Comparison of ENCODE assay signal across 27 cellular contexts in genomic region chr4:10281996-10282395, GRCh38.
DNase-seq lines count a peak whose midpoint lies in the region; ATAC-seq and TF ChIP-seq lines count a peak whose summit lies in the region.
"Had no signal": no experiment of that assay in that cellular context is flagged by ENCODE, and none has a peak within 500 bp of the region (broad histone marks: within the 10 kb centered on the region; RNA-seq: fewer than 3 reads in every experiment).

No MANE protein-coding gene starts in this region.

- intact Hi-C loops in mucosa of descending colon (cut with DNase I, micrococcal nuclease): no loop called here

- H3K9me3 ChIP-seq in mucosa of descending colon: no peaks in the 10 kb centered on the region
- H3K9me3 ChIP-seq: BE2C, stomach, tibial nerve had no signal

- no peak overlapping the region for H3K4me3 ChIP-seq in mucosa of descending colon
- H3K4me3 ChIP-seq: SJCRH30, skin epidermis, stomach, tibial nerve had no signal

- TF ChIP-seq CTCF in mucosa of descending colon (IDR thresholded peaks at IDR 0.05): no peak

- no peaks in the 10 kb centered on the region for H3K4me1 ChIP-seq in mucosa of descending colon (ENCODE audit: low read depth)
- H3K4me1 ChIP-seq: BE2C, SJCRH30, stomach, tibial nerve had no signal

- ATAC-seq in mucosa of descending colon: no peak
- ATAC-seq in HG03039 (IDR thresholded peaks at IDR 0.05; ENCODE audit: unreplicated experiment): no peak
- ATAC-seq: effector memory CD8-positive, alpha-beta T cell; left ventricle myocardium superior; natural killer cell; Panc1 had no signal

- peak; percentile 12 for DNase-seq in AG08395 (ENCODE audit: low spot score)
- DNase-seq in HPDE6-E6E7 (ENCODE audit: extremely low spot score): peak; percentile 4
- peak; percentile 1 for DNase-seq in astrocyte of the hippocampus (ENCODE audit: low read depth, low spot score)
- peak; percentile 16 for DNase-seq in hepatic stellate cell (ENCODE audit: low spot score)
- no peak for DNase-seq in mucosa of descending colon
- no peak for DNase-seq in NCI-H526 (lab: John Stamatoyannopoulos, UW)
- no peak for DNase-seq in AML-193 (lab: John Stamatoyannopoulos, UW)
- DNase-seq: activated CD4-positive, alpha-beta T cell treated with anti-CD3 and anti-CD28 coated beads, Interleukin-2, amount 50 U/mL, for 4 hours; activated naive CD4-positive, alpha-beta T cell treated with anti-CD3 and anti-CD28 coated beads for 36 hours; BE2C; cortex of kidney; DMS153; effector memory CD8-positive, alpha-beta T cell; GDM1; islet precursor cell; left ventricle myocardium superior; natural killer cell; NCI-H1048; NCI-H187 treated with DMSO at 0.1 percent for 48 hours; NCI-H524 treated with DMSO at 0.1 percent for 48 hours; occipital lobe; SJCRH30; stomach had no signal

- H3K36me3 ChIP-seq in mucosa of descending colon (ENCODE audit: low read depth): no peaks in the 10 kb centered on the region
- H3K36me3 ChIP-seq: BE2C, SJCRH30, stomach, tibial nerve had no signal

Comparison
In these comparisons a context has a peak if more than half of its experiments do, and no peak if none do; other contexts are left out.
1. DNase-seq: peak in AG08395 (single experiment), HPDE6-E6E7 (single experiment), astrocyte of the hippocampus (single experiment) and hepatic stellate cell (single experiment); none in mucosa of descending colon (0 of 3), NCI-H526 (0 of 2) and AML-193 (0 of 2).